Comparison of ENCODE assay signal across 8 cellular contexts in genomic region chr1:4516596-4516995, GRCh38.
"Had no signal": no experiment of that assay in that cellular context is flagged by ENCODE, and none has a peak within 500 bp of the region (broad histone marks: within the 10 kb centered on the region; RNA-seq: fewer than 3 reads in every experiment).

No MANE protein-coding gene starts in this region.

- H3K4me3 Mint-ChIP-seq: HFFc6 had no signal

- ATAC-seq: HCT116, K562 had no signal

- H3K27ac Mint-ChIP-seq: HFFc6 had no signal

- DNase-seq: GM23248, GOT3, H7, HFFc6, IMR-90, KG1 had no signal
